22 cellular contexts compared by ENCODE assay signal in the genomic region with DNA sequence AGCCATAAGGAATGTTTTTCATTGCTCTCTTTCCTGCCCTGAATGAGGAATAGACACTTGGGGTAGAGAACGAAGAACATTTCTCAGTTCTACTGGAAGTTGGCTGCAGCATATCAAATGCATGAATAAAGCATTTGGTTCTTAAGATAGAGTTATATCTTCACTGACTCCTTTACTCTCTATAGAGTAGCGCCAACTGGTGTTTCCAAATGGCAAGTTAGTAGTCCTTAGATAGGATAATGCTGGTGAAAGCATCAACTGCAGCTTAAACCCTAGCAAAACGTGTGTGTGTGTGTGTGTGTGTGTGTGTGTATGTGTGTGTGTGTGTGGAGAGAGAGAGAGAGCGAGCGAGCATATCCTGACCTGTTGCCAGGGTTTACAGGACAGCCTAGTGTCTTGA.
DNase-seq lines count a peak whose midpoint lies in the region; ATAC-seq and TF ChIP-seq lines count a peak whose summit lies in the region.
"Had no signal": no experiment of that assay in that cellular context is flagged by ENCODE, and none has a peak within 500 bp of the region (broad histone marks: within the 10 kb centered on the region; RNA-seq: fewer than 3 reads in every experiment).

No MANE protein-coding gene starts in this region.

- H3K79me1 ChIP-seq in trophoblast cell (ENCODE audit: low read length) = no peaks in the 10 kb centered on the region
- H3K79me1 ChIP-seq in mesenchymal stem cell (replicated peaks; ENCODE audit: low read length, poor library complexity, severe bottlenecking) = no peaks in the 10 kb centered on the region

- in situ Hi-C loops in SK-MEL-5 (cut with HindIII; ENCODE audit: low pct_unique_long_range_greater_than_20kb, low sequenced_read_pairs) = no loop called here

- H3K27me3 ChIP-seq in trophoblast cell (ENCODE audit: insufficient read depth, low read length) (no peaks in the 10 kb centered on the region), mesenchymal stem cell (ENCODE audit: control insufficient read depth in 1 of 2, insufficient read depth in 1 of 2, low read length in 2 of 2) (peaks cover 0 to 16% of the 10 kb centered on the region in 2 experiments)
- H3K27me3 ChIP-seq: upper lobe of left lung had no signal

- H3K14ac ChIP-seq in trophoblast cell (ENCODE audit: low read length) (no peak overlapping the region), mesenchymal stem cell (ENCODE audit: low read length in 2 of 2) (no peak overlapping the region)

- H3K4me3 ChIP-seq in epithelial cell of esophagus (ENCODE audit: low read length) (no peak overlapping the region), trophoblast cell (ENCODE audit: low read depth, low read length) (no peak overlapping the region), mucosa of descending colon (no peak overlapping the region), mesenchymal stem cell (ENCODE audit: insufficient read depth in 1 of 2, low read depth in 1 of 2, low read length in 2 of 2) (no peak overlapping the region)
- H3K4me3 ChIP-seq: adrenal gland, upper lobe of left lung had no signal

- H3K9ac ChIP-seq in trophoblast cell (ENCODE audit: low read length) (no peak overlapping the region), mesenchymal stem cell (ENCODE audit: low read length) (no peak overlapping the region)

- no peak overlapping the region for H2BK12ac ChIP-seq in trophoblast cell (ENCODE audit: low read length)
- no peak overlapping the region for H2BK12ac ChIP-seq in mesenchymal stem cell (ENCODE audit: low read length in 2 of 2)

- H2AK5ac ChIP-seq in trophoblast cell (ENCODE audit: low read length) (no peak overlapping the region), mesenchymal stem cell (ENCODE audit: low read length, severe bottlenecking) (no peak overlapping the region)

- ATAC-seq in mucosa of descending colon = no peak
- ATAC-seq: natural killer cell treated with Interleukin-12 subunit alpha and Interleukin-12 subunit beta and Interleukin-15 and Interleukin-18, amount 100 ng/mL, for 72 hours had no signal

- no peak overlapping the region for H3K27ac ChIP-seq in trophoblast cell (ENCODE audit: low read depth, low read length)
- no peak overlapping the region for H3K27ac ChIP-seq in mesenchymal stem cell (ENCODE audit: low read length, poor library complexity, severe bottlenecking)
- H3K27ac ChIP-seq: 22Rv1, adrenal gland, upper lobe of left lung had no signal

- no peaks in the 10 kb centered on the region for H3K36me3 ChIP-seq in trophoblast cell (ENCODE audit: control insufficient read depth in 1 of 2, insufficient read depth in 2 of 2, low read length in 2 of 2)
- H3K36me3 ChIP-seq in mucosa of descending colon (ENCODE audit: low read depth) = no peaks in the 10 kb centered on the region
- H3K36me3 ChIP-seq in mesenchymal stem cell (ENCODE audit: control insufficient read depth in 1 of 2, insufficient read depth in 2 of 2, low read depth in 1 of 2, low read length in 2 of 2) = no peaks in the 10 kb centered on the region
- H3K36me3 ChIP-seq: adrenal gland, upper lobe of left lung had no signal

- no peak overlapping the region for H2BK15ac ChIP-seq in mesenchymal stem cell (ENCODE audit: low read depth, poor library complexity, severe bottlenecking)

- H3K4me1 ChIP-seq in trophoblast cell (ENCODE audit: control insufficient read depth in 1 of 2, insufficient read depth in 2 of 2, low read length in 2 of 2) (peaks cover 0 to 3% of the 10 kb centered on the region in 2 experiments), mucosa of descending colon (ENCODE audit: low read depth) (no peaks in the 10 kb centered on the region), mesenchymal stem cell (ENCODE audit: control insufficient read depth, insufficient read depth, low read depth, low read length) (no peaks in the 10 kb centered on the region)
- H3K4me1 ChIP-seq: adrenal gland, upper lobe of left lung had no signal

- H4K91ac ChIP-seq in trophoblast cell (ENCODE audit: low read depth, low read length) = no peak overlapping the region
- no peak overlapping the region for H4K91ac ChIP-seq in mesenchymal stem cell (ENCODE audit: low read length)

- H3K79me2 ChIP-seq in trophoblast cell (ENCODE audit: control insufficient read depth, insufficient read depth, low read length, poor library complexity) = no peaks in the 10 kb centered on the region

- H2AFZ ChIP-seq in trophoblast cell (ENCODE audit: insufficient read depth, low read length, poor library complexity) (no peak overlapping the region), mesenchymal stem cell (ENCODE audit: low read depth, low read length) (no peak overlapping the region)

- peak; percentile 7 for DNase-seq in NCI-H748 (lab: John Stamatoyannopoulos, UW; ENCODE audit: unreplicated experiment)
- no peak for DNase-seq in NCI-H748 treated with DMSO at 0.1 percent for 48 hours (lab: John Stamatoyannopoulos, UW)
- DNase-seq in SK-MEL-5 (ENCODE audit: low read depth, low spot score) = peak; percentile 16
- DNase-seq in epithelial cell of esophagus (ENCODE audit: low read depth) = peak; percentile 24
- no peak for DNase-seq in trophoblast cell
- DNase-seq in SKM-1 treated with dmso at 0.1 percent for 144 hours (lab: John Stamatoyannopoulos, UW; ENCODE audit: unreplicated experiment) = no peak
- DNase-seq in mucosa of descending colon = no peak
- no peak for DNase-seq in mesenchymal stem cell
- DNase-seq: activated CD4-positive, alpha-beta T cell treated with anti-CD3 and anti-CD28 coated beads for 48 hours; activated effector memory CD4-positive, alpha-beta T cell treated with Interleukin-2 at 50 U/mL for 16 hours; adrenal gland; C1 segment of cervical spinal cord; effector CD8-positive, alpha-beta T cell; GF-D8; hippocampal formation; KBM-7; NCI-H2029 treated with DMSO at 0.1 percent for 48 hours; NK-92 treated with Interleukin-12 subunit alpha and Interleukin-12 subunit beta, amount 100 ng/mL, for 24 hours; stimulated activated CD4-positive, alpha-beta T cell treated with anti-CD3 and anti-CD28 coated beads, Interleukin-2, amount 100 ng/mL, for 48 hours; upper lobe of left lung had no signal

- intact Hi-C loops in mucosa of descending colon (cut with DNase I, micrococcal nuclease) = no loop called here

- H3K4me2 ChIP-seq in trophoblast cell (ENCODE audit: low read length) (no peak overlapping the region), mesenchymal stem cell (ENCODE audit: low read length, poor library complexity, severe bottlenecking) (no peak overlapping the region)

- H2BK5ac ChIP-seq in trophoblast cell (ENCODE audit: low read depth, low read length, poor library complexity) = no peak overlapping the region
- no peak overlapping the region for H2BK5ac ChIP-seq in mesenchymal stem cell (ENCODE audit: low read depth, low read length, poor library complexity, severe bottlenecking)

- whole genome bisulfite sequencing in trophoblast cell (ENCODE audit: extremely low coverage, insufficient coverage, insufficient read length) = no CpG with 5 or more reads among the region's 5 CpGs
- 60% methylated on average over 3 of the region's 5 CpGs for WGBS in mesenchymal stem cell

- H3K4ac ChIP-seq in trophoblast cell (ENCODE audit: low read depth, low read length) (no peak overlapping the region), mesenchymal stem cell (ENCODE audit: low read depth in 1 of 2, low read length in 2 of 2) (no peak overlapping the region)

- H4K8ac ChIP-seq in trophoblast cell (ENCODE audit: low read depth, low read length) (peak overlapping the region; percentile 28), mesenchymal stem cell (ENCODE audit: low read length) (no peak overlapping the region)

- H2BK120ac ChIP-seq in trophoblast cell (ENCODE audit: insufficient read depth, low read length, poor library complexity) = no peak overlapping the region
- H2BK120ac ChIP-seq in mesenchymal stem cell (ENCODE audit: low read depth, low read length) = no peak overlapping the region

- H3K18ac ChIP-seq in trophoblast cell (ENCODE audit: low read length) (no peak overlapping the region), mesenchymal stem cell (ENCODE audit: low read depth in 1 of 2, low read length in 2 of 2) (no peak overlapping the region)

- no peak overlapping the region for H3K23ac ChIP-seq in trophoblast cell (ENCODE audit: low read length)
- H3K23ac ChIP-seq in mesenchymal stem cell (ENCODE audit: low read length in 2 of 2) = no peak overlapping the region

- H3K9me3 ChIP-seq in trophoblast cell (ENCODE audit: insufficient read depth, low read depth, low read length) = no peaks in the 10 kb centered on the region
- no peaks in the 10 kb centered on the region for H3K9me3 ChIP-seq in mucosa of descending colon
- no peaks in the 10 kb centered on the region for H3K9me3 ChIP-seq in mesenchymal stem cell (ENCODE audit: control insufficient read depth, low read length)
- H3K9me3 ChIP-seq: adrenal gland, upper lobe of left lung had no signal

- TF ChIP-seq CTCF in epithelial cell of esophagus (IDR thresholded peaks at IDR 0.05; ENCODE audit: insufficient read depth, low read depth, low read length, missing control alignments) (peak; percentile 17), mucosa of descending colon (IDR thresholded peaks at IDR 0.05) (no peak)

- H4K12ac ChIP-seq in trophoblast cell (ENCODE audit: low read depth, low read length) = no peak overlapping the region

Comparison
In these comparisons a context has a peak if more than half of its experiments do, and no peak if none do; other contexts are left out.
1. DNase-seq: peak in NCI-H748 (single experiment), SK-MEL-5 (single experiment) and epithelial cell of esophagus (single experiment); none in NCI-H748 treated with DMSO at 0.1 percent for 48 hours (single experiment), trophoblast cell (0 of 2), SKM-1 treated with dmso at 0.1 percent for 144 hours (single experiment), mucosa of descending colon (0 of 3) and mesenchymal stem cell (single experiment).